ENCODE assay signal across 8 cellular contexts in genomic region chr16:15219679-15220611, GRCh38.
A peak's percentile ranks its signal among the peaks of the same experiment; 100 is the strongest.
DNase-seq lines count a peak whose midpoint lies in the region; ATAC-seq, FAIRE-seq and TF ChIP-seq lines count a peak whose summit lies in the region.
"Not testable (repeated sequence)": the region's sequence is repeated elsewhere in the genome, so short reads cannot be mapped to it uniquely, and the experiment has no call there.

No MANE protein-coding gene starts in this region.

- not testable (repeated sequence) for H3K9me2 ChIP-seq in PC-9 (ENCODE audit: insufficient read depth)

- not testable (repeated sequence) for H2AFZ ChIP-seq in PC-9

- not testable (repeated sequence) for H3K79me2 ChIP-seq in PC-9 (ENCODE audit: low read depth)

- not testable (repeated sequence) for H3K27ac ChIP-seq in PC-9, pancreas, vagina

- H3K4me1 Mint-ChIP-seq in activated T-cell treated with anti-CD3 and anti-CD28 coated beads, Interleukin-2, amount 50 U/mL, for 72 hours (ENCODE audit: low read depth); endothelial cell (ENCODE audit: unreplicated experiment): not testable (repeated sequence)

- H3K9me3 Mint-ChIP-seq in activated T-cell treated with anti-CD3 and anti-CD28 coated beads, Interleukin-2, amount 50 U/mL, for 72 hours; endothelial cell (ENCODE audit: unreplicated experiment): not testable (repeated sequence)

- not testable (repeated sequence) for H3K4me2 ChIP-seq in PC-9

- TF ChIP-seq POLR2A in vagina (IDR thresholded peaks at IDR 0.05) = not testable (repeated sequence)

- H3K36me3 Mint-ChIP-seq in activated T-cell treated with anti-CD3 and anti-CD28 coated beads, Interleukin-2, amount 50 U/mL, for 72 hours (ENCODE audit: insufficient read depth in 2 of 2); endothelial cell (ENCODE audit: low read depth, unreplicated experiment): not testable (repeated sequence)

- not testable (repeated sequence) for FAIRE-seq in pancreas (lab: Jason Lieb, UNC)

- not testable (repeated sequence) for H3K27ac Mint-ChIP-seq in activated T-cell treated with anti-CD3 and anti-CD28 coated beads, Interleukin-2, amount 50 U/mL, for 72 hours; endothelial cell (ENCODE audit: unreplicated experiment)

- peak; percentile 60 for TF ChIP-seq RAD21 in Ishikawa (IDR thresholded peaks at IDR 0.05; ENCODE audit: low read depth)

- H3K27me3 Mint-ChIP-seq in activated T-cell treated with anti-CD3 and anti-CD28 coated beads, Interleukin-2, amount 50 U/mL, for 72 hours (ENCODE audit: low read depth); endothelial cell (ENCODE audit: unreplicated experiment): not testable (repeated sequence)

- 20 to 52% methylated on average over 4 to 8 of the region's 19 CpGs for WGBS in pancreas, 2 donors

- not testable (repeated sequence) for H3K9me3 ChIP-seq in PC-9 (ENCODE audit: insufficient read depth, low read depth); pancreas; vagina

- POLR2A ChIA-PET in GM10248 (lab: Yijun Ruan, JAX); PC-9 (lab: Charles Lee; ENCODE audit: unreplicated experiment): not testable (repeated sequence)

- not testable (repeated sequence) for H3K36me3 ChIP-seq in PC-9 (ENCODE audit: low read depth); kidney epithelial cell (ENCODE audit: control insufficient read depth, insufficient read depth, low read length); pancreas; vagina

- peak; percentile 55 for TF ChIP-seq CTCF in GM10248 (IDR thresholded peaks at IDR 0.05; ENCODE audit: control extremely low read depth, extremely low read depth, low read depth, missing control alignments)
- TF ChIP-seq CTCF in PC-9 (conservative IDR thresholded peaks at IDR 0.05) = peak; percentile 78
- TF ChIP-seq CTCF in endothelial cell (IDR thresholded peaks at IDR 0.05; ENCODE audit: unreplicated experiment) = peak; percentile 72
- peak; percentile 72 for TF ChIP-seq CTCF in kidney epithelial cell (IDR thresholded peaks at IDR 0.05; ENCODE audit: insufficient read depth, low read length, poor library complexity, severe bottlenecking)
- TF ChIP-seq CTCF in pancreas (IDR thresholded peaks at IDR 0.05) = peak; percentile 54 to 76 (median 65)
- TF ChIP-seq CTCF in vagina (IDR thresholded peaks at IDR 0.05) = peak; percentile 51 to 69 (median 57)

- ATAC-seq in activated T-cell treated with anti-CD3 and anti-CD28 coated beads, Interleukin-2, amount 50 U/mL, for 72 hours (replicated peaks in 1 of 2) = peak; percentile 69 to 71
- ATAC-seq in pancreas = peak; percentile 77 to 99 (median 96)

- not testable (repeated sequence) for BruUV-seq in PC-9 (replicated peaks; lab: Mats Ljungman, UMichigan)

- H3K4me3 Mint-ChIP-seq in activated T-cell treated with anti-CD3 and anti-CD28 coated beads, Interleukin-2, amount 50 U/mL, for 72 hours; endothelial cell (ENCODE audit: unreplicated experiment): not testable (repeated sequence)

- not testable (repeated sequence) for H3K27me3 ChIP-seq in PC-9 (ENCODE audit: insufficient read depth, low read depth); kidney epithelial cell (ENCODE audit: control insufficient read depth, insufficient read depth, low read length); pancreas; vagina

- not testable (repeated sequence) for H3K4me3 ChIP-seq in PC-9; kidney epithelial cell (ENCODE audit: low read depth, low read length); pancreas; vagina

- not testable (repeated sequence) for TF ChIP-seq EP300 in Ishikawa (IDR thresholded peaks at IDR 0.05; ENCODE audit: borderline replicate concordance)

- DNase-seq in GM10248 (ENCODE audit: extremely low spot score); endothelial cell (ENCODE audit: low spot score); kidney epithelial cell (ENCODE audit: low read depth): not testable (repeated sequence)
- peak; percentile 10 to 34 for DNase-seq in PC-9
- peak in 1 of 2 donors; percentile 3 for DNase-seq in activated T-cell treated with anti-CD3 and anti-CD28 coated beads, Interleukin-2, amount 50 U/mL, for 72 hours
- DNase-seq in pancreas = peak in 1 of 6 donors; percentile 10
- peak in 1 of 2 donors; percentile 56 for DNase-seq in vagina (ENCODE audit: extremely low spot score in 2 of 2)

- not testable (repeated sequence) for H3F3A ChIP-seq in PC-9 (ENCODE audit: insufficient read depth, low read depth)

- not testable (repeated sequence) for H3K4me1 ChIP-seq in PC-9 (replicated peaks; ENCODE audit: insufficient read depth); pancreas; vagina

- CTCF ChIA-PET in GM10248 (lab: Yijun Ruan, JAX) = interaction anchor here (0.7 kb wide), 1 partner anchor 1643 kb away, joined by 3 read pairs; no protein-coding TSS in a partner anchor
- CTCF ChIA-PET in PC-9 (lab: Charles Lee) = not testable (repeated sequence)

- intact Hi-C loops in PC-9 (cut with micrococcal nuclease; ENCODE audit: unreplicated experiment); pancreas (cut with DNase I); vagina (cut with DNase I): not testable (repeated sequence)

- not testable (repeated sequence) for H4K20me1 ChIP-seq in PC-9 (ENCODE audit: insufficient read depth)
